In the genomic region with DNA sequence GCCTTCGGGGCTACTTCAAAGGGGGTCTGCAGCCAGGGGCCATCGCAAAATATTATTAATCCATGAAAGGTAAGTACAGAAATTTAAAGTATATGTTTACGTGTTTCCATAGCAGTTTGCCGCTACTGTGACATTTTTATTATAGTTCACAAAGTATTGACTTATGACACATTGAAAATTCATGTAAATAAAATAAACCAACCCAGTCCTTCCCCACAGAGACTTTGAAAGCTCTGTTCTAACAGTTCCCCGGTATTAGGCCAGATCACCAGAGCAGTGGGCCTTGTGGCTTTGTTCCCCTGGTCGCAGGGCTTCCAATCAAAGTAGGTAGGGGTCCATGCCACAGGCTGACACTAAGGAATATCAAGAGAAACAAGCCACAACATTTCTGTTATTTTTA, we compare ENCODE assay signal across 15 cellular contexts. TPM values are rescaled to one million over a fixed set of nuclear protein-coding genes. Genes with fewer than 3 reads are reported as not detected.
DNase-seq lines count a peak whose midpoint lies in the region; ATAC-seq and TF ChIP-seq lines count a peak whose summit lies in the region.
"Had no signal": no experiment of that assay in that cellular context is flagged by ENCODE, and none has a peak within 500 bp of the region (broad histone marks: within the 10 kb centered on the region; RNA-seq: fewer than 3 reads in every experiment).

No MANE protein-coding gene starts in this region.

- no peaks in the 10 kb centered on the region for H3K9me3 ChIP-seq in SJSA1 (replicated peaks)
- H3K9me3 ChIP-seq: BE2C had no signal

- H3K4me3 ChIP-seq in ACC112 (ENCODE audit: low read depth, low read length): peak overlapping the region; percentile 25; the same call in 1 of the 2 replicates
- H3K4me3 ChIP-seq in SJSA1: no peak overlapping the region
- no peak overlapping the region for H3K4me3 ChIP-seq in fibroblast of villous mesenchyme (ENCODE audit: low read depth, low read length)

- in situ Hi-C loops in ACHN (cut with HindIII; ENCODE audit: low pct_ligation_motif_present, low pct_unique_long_range_greater_than_20kb, low sequenced_read_pairs): no loop called here

- no peak for ATAC-seq in natural killer cell treated with Interleukin-12 subunit alpha and Interleukin-12 subunit beta and Interleukin-15 and Interleukin-18, amount 100 ng/mL, for 72 hours
- ATAC-seq: HCT116, HepG2 had no signal

- H3K9me3 Mint-ChIP-seq in natural killer cell treated with Interleukin-12 subunit alpha and Interleukin-12 subunit beta and Interleukin-15 and Interleukin-18, amount 100 ng/mL, for 72 hours: no peaks in the 10 kb centered on the region
- H3K9me3 Mint-ChIP-seq: CD4-positive, alpha-beta memory T cell had no signal

- H3K27ac Mint-ChIP-seq in natural killer cell treated with Interleukin-12 subunit alpha and Interleukin-12 subunit beta and Interleukin-15 and Interleukin-18, amount 100 ng/mL, for 72 hours: no peak overlapping the region
- H3K27ac Mint-ChIP-seq: CD4-positive, alpha-beta memory T cell had no signal

- H3K4me3 Mint-ChIP-seq in natural killer cell treated with Interleukin-12 subunit alpha and Interleukin-12 subunit beta and Interleukin-15 and Interleukin-18, amount 100 ng/mL, for 72 hours: no peak overlapping the region
- H3K4me3 Mint-ChIP-seq: CD4-positive, alpha-beta memory T cell had no signal

- peak; percentile 15 for DNase-seq in HCEC 1CT
- peak in 1 of 2 experiments; percentile 30 for DNase-seq in SJSA1 (ENCODE audit: low read depth in 1 of 2, low spot score in 2 of 2)
- DNase-seq in fibroblast of villous mesenchyme (ENCODE audit: low read depth): peak; percentile 55
- DNase-seq in AG08396 (ENCODE audit: low spot score): no peak
- DNase-seq in ACHN: no peak
- DNase-seq in natural killer cell treated with Interleukin-12 subunit alpha and Interleukin-12 subunit beta and Interleukin-15 and Interleukin-18, amount 100 ng/mL, for 72 hours (ENCODE audit: low spot score): no peak
- DNase-seq: BE2C; CD4-positive, alpha-beta memory T cell; DMS153; DMS79 treated with DMSO at 0.1 percent for 48 hours had no signal

- peaks cover 18% of the 10 kb centered on the region for H3K36me3 Mint-ChIP-seq in natural killer cell treated with Interleukin-12 subunit alpha and Interleukin-12 subunit beta and Interleukin-15 and Interleukin-18, amount 100 ng/mL, for 72 hours

- H3K27me3 Mint-ChIP-seq in natural killer cell treated with Interleukin-12 subunit alpha and Interleukin-12 subunit beta and Interleukin-15 and Interleukin-18, amount 100 ng/mL, for 72 hours: no peaks in the 10 kb centered on the region
- H3K27me3 Mint-ChIP-seq: CD4-positive, alpha-beta memory T cell had no signal

- H3K27ac ChIP-seq in ACC112 (ENCODE audit: low read depth, low read length) (peak overlapping the region; percentile 35; the same call in 1 of the 2 replicates), SJSA1 (peak overlapping the region; percentile 77)
- H3K27ac ChIP-seq: 22Rv1, C4-2B had no signal

- no peak for TF ChIP-seq CTCF in fibroblast of villous mesenchyme (IDR thresholded peaks at IDR 0.05; ENCODE audit: insufficient read depth, low read depth, low read length)

- H3K27me3 ChIP-seq in ACC112 (ENCODE audit: insufficient read depth, low read length): no peaks in the 10 kb centered on the region
- no peaks in the 10 kb centered on the region for H3K27me3 ChIP-seq in SJSA1 (replicated peaks)
- H3K27me3 ChIP-seq: BE2C had no signal

- H3K4me1 ChIP-seq in ACC112 (ENCODE audit: control insufficient read depth, insufficient read depth, low read length, unreplicated experiment) (peaks cover 22% of the 10 kb centered on the region), SJSA1 (replicated peaks) (peaks cover 30% of the 10 kb centered on the region)
- H3K4me1 ChIP-seq: BE2C had no signal

- H2AFZ ChIP-seq in ACC112 (ENCODE audit: low read length, unreplicated experiment): no peak overlapping the region

- peaks cover 9% of the 10 kb centered on the region for H3K79me2 ChIP-seq in ACC112 (ENCODE audit: control insufficient read depth, insufficient read depth, low read length, unreplicated experiment)

- H3K36me3 ChIP-seq in ACC112 (ENCODE audit: insufficient read depth, low read length) (peaks cover 25% of the 10 kb centered on the region), SJSA1 (peaks cover 71% of the 10 kb centered on the region)
- H3K36me3 ChIP-seq: BE2C had no signal

- H3K4me1 Mint-ChIP-seq in natural killer cell treated with Interleukin-12 subunit alpha and Interleukin-12 subunit beta and Interleukin-15 and Interleukin-18, amount 100 ng/mL, for 72 hours (ENCODE audit: low read depth in 2 of 2): peaks cover 6 to 9% of the 10 kb centered on the region in 2 donors

RNA-seq across cellular contexts. Expression of a gene that starts 13.9 kb away (rescaled TPM):
- total RNA-seq in SJSA1 (2014; rRNA removed; shearing (Covaris generic)): 10.0 and 14.7 TPM in 2 replicates
- total RNA-seq in fibroblast of villous mesenchyme: 16.1 and 23.3 TPM in 2 replicates
- 10 to 100 TPM; 16.0 to 29.7 TPM for total RNA-seq in natural killer cell treated with Interleukin-12 subunit alpha and Interleukin-12 subunit beta and Interleukin-15 and Interleukin-18, amount 100 ng/mL, for 72 hours

RNA-seq across cellular contexts. Expression of a gene that starts 14.2 kb away (rescaled TPM):
- 226 and 331 TPM in 2 replicates for total RNA-seq in SJSA1 (2014; rRNA removed; shearing (Covaris generic))
- 72.2 and 74.3 TPM in 2 replicates for total RNA-seq in fibroblast of villous mesenchyme
- 100 to 1,000 TPM in 1 of 2 donors, 10 to 100 TPM in 1; 75.9 to 106 TPM for total RNA-seq in natural killer cell treated with Interleukin-12 subunit alpha and Interleukin-12 subunit beta and Interleukin-15 and Interleukin-18, amount 100 ng/mL, for 72 hours

RNA-seq across cellular contexts. Expression of a gene that starts 24.8 kb away (rescaled TPM):
- 12.8 and 47.9 TPM in 2 replicates for total RNA-seq in SJSA1 (2014; rRNA removed; shearing (Covaris generic))
- 10.0 and 14.2 TPM in 2 replicates for total RNA-seq in fibroblast of villous mesenchyme
- total RNA-seq in natural killer cell treated with Interleukin-12 subunit alpha and Interleukin-12 subunit beta and Interleukin-15 and Interleukin-18, amount 100 ng/mL, for 72 hours: 10 to 100 TPM; 17.3 to 25.3 TPM

RNA-seq across cellular contexts. Expression of a gene that starts 24.9 kb away (rescaled TPM):
- 0.84 and 0.88 TPM in 2 replicates for total RNA-seq in SJSA1 (2014; rRNA removed; shearing (Covaris generic))
- total RNA-seq in fibroblast of villous mesenchyme: 0.43 and 0.97 TPM in 2 replicates
- total RNA-seq in natural killer cell treated with Interleukin-12 subunit alpha and Interleukin-12 subunit beta and Interleukin-15 and Interleukin-18, amount 100 ng/mL, for 72 hours: 1 to 10 TPM; 1.0 to 1.5 TPM

Comparison
In these comparisons a context has a peak if more than half of its experiments do, and no peak if none do; other contexts are left out.
1. DNase-seq: peak in HCEC 1CT (single experiment) and fibroblast of villous mesenchyme (single experiment); none in AG08396 (single experiment), ACHN (single experiment) and natural killer cell treated with Interleukin-12 subunit alpha and Interleukin-12 subunit beta and Interleukin-15 and Interleukin-18, amount 100 ng/mL, for 72 hours (single experiment).